Comparison of ENCODE assay signal across 10 cellular contexts in the genomic region with DNA sequence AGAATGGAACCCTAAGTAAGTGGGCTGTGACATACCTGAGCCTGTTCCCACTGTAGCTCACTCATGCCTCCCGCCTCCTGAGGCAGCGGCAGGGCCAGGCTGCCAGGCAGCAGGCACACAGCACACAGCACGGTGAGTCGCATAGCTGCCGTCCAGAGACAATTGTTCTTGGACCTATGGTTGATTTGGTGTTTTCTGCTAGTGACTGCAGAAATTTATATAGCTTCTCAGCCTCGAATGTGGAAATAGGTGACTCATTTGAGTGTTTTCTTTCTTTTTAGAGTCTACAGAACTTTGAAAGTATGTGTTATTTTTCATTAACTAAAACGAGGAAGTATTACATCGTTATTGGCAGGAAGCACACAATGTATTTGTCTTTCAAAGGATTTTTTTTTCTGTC. TPM values are rescaled to one million over a fixed set of nuclear protein-coding genes. Genes with fewer than 3 reads are reported as not detected.
DNase-seq lines count a peak whose midpoint lies in the region; ATAC-seq, FAIRE-seq and TF ChIP-seq lines count a peak whose summit lies in the region.
"Had no signal": no experiment of that assay in that cellular context is flagged by ENCODE, and none has a peak within 500 bp of the region (broad histone marks: within the 10 kb centered on the region; RNA-seq: fewer than 3 reads in every experiment).

A gene with protein sequence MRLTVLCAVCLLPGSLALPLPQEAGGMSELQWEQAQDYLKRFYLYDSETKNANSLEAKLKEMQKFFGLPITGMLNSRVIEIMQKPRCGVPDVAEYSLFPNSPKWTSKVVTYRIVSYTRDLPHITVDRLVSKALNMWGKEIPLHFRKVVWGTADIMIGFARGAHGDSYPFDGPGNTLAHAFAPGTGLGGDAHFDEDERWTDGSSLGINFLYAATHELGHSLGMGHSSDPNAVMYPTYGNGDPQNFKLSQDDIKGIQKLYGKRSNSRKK (minus strand): TSS at position 190 of the 400 bp plus-strand sequence. CDS start 47 bp downstream, at position 143.

- peak within 1 kb of the TSS; percentile 79 for H2AFZ ChIP-seq in mammary epithelial cell (ENCODE audit: low read depth, low read length)

- H3K9ac ChIP-seq in mammary epithelial cell (ENCODE audit: insufficient read depth, low read length), result no peak within 1 kb of the TSS

- intact Hi-C loops in mammary epithelial cell (cut with micrococcal nuclease) (no loop called here), ovary (cut with DNase I) (no loop called here)

- H3K9me3 Mint-ChIP-seq in nephron, result no peaks in the 10 kb centered on the region
- no peaks in the 10 kb centered on the region for H3K9me3 Mint-ChIP-seq in activated naive CD4-positive, alpha-beta T cell treated with anti-CD3 and anti-CD28 coated beads, Interleukin-2, amount 10 ng/mL, durations not matched to agents 7 days and 5 days
- H3K9me3 Mint-ChIP-seq: activated CD4-positive, alpha-beta memory T cell treated with anti-CD3 and anti-CD28 coated beads, Interleukin-2, amount 10 ng/mL, durations not matched to agents 7 days and 5 days had no signal

- CTCF ChIA-PET in mammary epithelial cell (lab: Charles Lee; ENCODE audit: low non-redundant PET), result no interaction called here
- CTCF ChIA-PET in activated naive CD4-positive, alpha-beta T cell treated with anti-CD3 and anti-CD28 coated beads, Interleukin-2, amount 10 ng/mL, durations not matched to agents 7 days and 5 days (lab: Charles Lee), result interaction anchor here (1.0 kb wide), 1 partner anchor 17 kb away, joined by 3 read pairs; no protein-coding TSS in a partner anchor

- WGBS in mammary epithelial cell (ENCODE audit: low coverage, missing lambda C conversion rate), result 10% methylated on average over 8 of the region's 8 CpGs
- 45 to 56% (median 54%) methylated on average over 8 of the region's 8 CpGs for WGBS in ovary, 3 donors

- TF ChIP-seq POLR2A in GM12892 (IDR thresholded peaks at IDR 0.05; ENCODE audit: low read depth, low read length) (no peak), ovary (IDR thresholded peaks at IDR 0.05) (no peak)

- no peaks in the 10 kb centered on the region for H3K36me3 Mint-ChIP-seq in nephron (ENCODE audit: low read depth)
- H3K36me3 Mint-ChIP-seq in activated naive CD4-positive, alpha-beta T cell treated with anti-CD3 and anti-CD28 coated beads, Interleukin-2, amount 10 ng/mL, durations not matched to agents 7 days and 5 days, result no peaks in the 10 kb centered on the region

- H4K20me1 ChIP-seq in mammary epithelial cell (ENCODE audit: insufficient read depth, low read length), result no peaks in the 10 kb centered on the region

- no peaks in the 10 kb centered on the region for H3K9me3 ChIP-seq in mammary epithelial cell (replicated peaks; ENCODE audit: insufficient read depth, low read length)
- no peaks in the 10 kb centered on the region for H3K9me3 ChIP-seq in ovary

- H3K4me1 ChIP-seq in mammary epithelial cell (ENCODE audit: insufficient read depth, low read length) (peaks cover 12% of the 10 kb centered on the region), ovary (ENCODE audit: insufficient read depth) (no peaks in the 10 kb centered on the region)

- no peak for TF ChIP-seq EP300 in ovary (IDR thresholded peaks at IDR 0.05)

- H3K36me3 ChIP-seq in mammary epithelial cell (ENCODE audit: insufficient read depth, low read length) (no peaks in the 10 kb centered on the region), ovary (no peaks in the 10 kb centered on the region)

- H3K27me3 Mint-ChIP-seq in nephron (ENCODE audit: low read depth), result no peaks in the 10 kb centered on the region
- H3K27me3 Mint-ChIP-seq in activated naive CD4-positive, alpha-beta T cell treated with anti-CD3 and anti-CD28 coated beads, Interleukin-2, amount 10 ng/mL, durations not matched to agents 7 days and 5 days, result peaks cover 6% of the 10 kb centered on the region

- H3K27me3 ChIP-seq in mammary epithelial cell (ENCODE audit: insufficient read depth, low read length), result no peaks in the 10 kb centered on the region
- no peaks in the 10 kb centered on the region for H3K27me3 ChIP-seq in ovary

- H3K4me3 ChIP-seq in mammary epithelial cell (replicated peaks in 1 of 3; ENCODE audit: insufficient read depth in 1 of 3, low read depth in 2 of 3, low read length in 3 of 3) (peak within 1 kb of the TSS in 1 of 3 experiments; percentile 4), ovary (no peak within 1 kb of the TSS)

- H3K4me2 ChIP-seq in mammary epithelial cell (ENCODE audit: insufficient read depth, low read depth, low read length), result peak within 1 kb of the TSS; percentile 79

- DNase-seq in GM12892 (ENCODE audit: insufficient read length) (no peak), HS-5 (ENCODE audit: low read depth) (peak; percentile 69), mammary epithelial cell (peak; percentile 68), hypothalamus (lab: John Stamatoyannopoulos, UW) (no peak), ovary (no peak)
- no peak for DNase-seq in activated naive CD4-positive, alpha-beta T cell treated with anti-CD3 and anti-CD28 coated beads, Interleukin-2, amount 10 ng/mL, durations not matched to agents 7 days and 5 days
- DNase-seq: activated CD4-positive, alpha-beta memory T cell treated with anti-CD3 and anti-CD28 coated beads, Interleukin-2, amount 10 ng/mL, durations not matched to agents 7 days and 5 days; NCI-H1105 had no signal

- dilution Hi-C loops in mammary epithelial cell (cut with HindIII; ENCODE audit: low sequenced_read_pairs), result no loop called here

- FAIRE-seq in GM12892 (lab: Jason Lieb, UNC), result peak; percentile 89

- TF ChIP-seq CTCF in mammary epithelial cell (conservative IDR thresholded peaks at IDR 0.05 in 1 of 2, IDR thresholded peaks at IDR 0.05 in 1 of 2; ENCODE audit: extremely low read depth in 1 of 2, insufficient read depth in 1 of 2, low read depth in 1 of 2, low read length in 2 of 2) (no peak), nephron (IDR thresholded peaks at IDR 0.05; ENCODE audit: unreplicated experiment in 3 of 3) (no peak), ovary (IDR thresholded peaks at IDR 0.05) (no peak)

- no peak for ATAC-seq in HG03196 (IDR thresholded peaks at IDR 0.05; ENCODE audit: unreplicated experiment)

- in situ Hi-C loops in mammary epithelial cell (cut with MboI; ENCODE audit: low sequenced_read_pairs in 2 of 2), result no loop called here

- H3K27ac ChIP-seq in mammary epithelial cell (ENCODE audit: insufficient read depth, low read depth, low read length) (peak within 1 kb of the TSS; percentile 32), ovary (no peak within 1 kb of the TSS)

- H3K4me1 Mint-ChIP-seq in nephron, result no peaks in the 10 kb centered on the region
- H3K4me1 Mint-ChIP-seq in activated naive CD4-positive, alpha-beta T cell treated with anti-CD3 and anti-CD28 coated beads, Interleukin-2, amount 10 ng/mL, durations not matched to agents 7 days and 5 days, result peaks cover 7% of the 10 kb centered on the region
- H3K4me1 Mint-ChIP-seq: activated CD4-positive, alpha-beta memory T cell treated with anti-CD3 and anti-CD28 coated beads, Interleukin-2, amount 10 ng/mL, durations not matched to agents 7 days and 5 days had no signal

- BruUV-seq in mammary epithelial cell (replicated peaks; lab: Mats Ljungman, UMichigan), result no TSS peak

- peak within 1 kb of the TSS in 2 of 3 experiments; percentile 71 to 79 for H3K27ac Mint-ChIP-seq in nephron
- no peak within 1 kb of the TSS for H3K27ac Mint-ChIP-seq in activated naive CD4-positive, alpha-beta T cell treated with anti-CD3 and anti-CD28 coated beads, Interleukin-2, amount 10 ng/mL, durations not matched to agents 7 days and 5 days
- H3K27ac Mint-ChIP-seq: activated CD4-positive, alpha-beta memory T cell treated with anti-CD3 and anti-CD28 coated beads, Interleukin-2, amount 10 ng/mL, durations not matched to agents 7 days and 5 days had no signal

- peak within 1 kb of the TSS in 2 of 3 experiments; percentile 57 to 65 for H3K4me3 Mint-ChIP-seq in nephron
- H3K4me3 Mint-ChIP-seq in activated naive CD4-positive, alpha-beta T cell treated with anti-CD3 and anti-CD28 coated beads, Interleukin-2, amount 10 ng/mL, durations not matched to agents 7 days and 5 days, result no peak within 1 kb of the TSS
- H3K4me3 Mint-ChIP-seq: activated CD4-positive, alpha-beta memory T cell treated with anti-CD3 and anti-CD28 coated beads, Interleukin-2, amount 10 ng/mL, durations not matched to agents 7 days and 5 days had no signal

- no peaks in the 10 kb centered on the region for H3K79me2 ChIP-seq in mammary epithelial cell (ENCODE audit: insufficient read depth, low read length)

RNA-seq across cellular contexts. Expression of the gene that starts here (rescaled TPM):
- polyA plus RNA-seq in GM12892 (2012; ENCODE audit: missing spikeins), result 5.7 TPM
- total RNA-seq in mammary epithelial cell, result 10 to 100 TPM in 1 of 2 donors, not detected in 1; 13.8 TPM
- polyA plus RNA-seq in mammary epithelial cell, result 3.6 TPM
- polyA minus RNA-seq in mammary epithelial cell, result not detected
- 10 to 100 TPM in 1 of 7 donors, 1 to 10 TPM in 4, under 1 TPM in 1, not detected in 1; 0.50 to 66.3 (median 4.5) TPM for total RNA-seq in ovary
- polyA plus RNA-seq in ovary, result under 1 TPM; 0.33 to 0.48 TPM
- total RNA-seq: activated CD4-positive, alpha-beta memory T cell treated with anti-CD3 and anti-CD28 coated beads, Interleukin-2, amount 10 ng/mL, durations not matched to agents 7 days and 5 days had no signal

Comparison
In these comparisons a context has a peak if more than half of its experiments do, and no peak if none do; other contexts are left out.
1. DNase-seq: peak in HS-5 (single experiment) and mammary epithelial cell (single experiment); none in GM12892 (single experiment), hypothalamus (0 of 51), activated naive CD4-positive, alpha-beta T cell treated with anti-CD3 and anti-CD28 coated beads, Interleukin-2, amount 10 ng/mL, durations not matched to agents 7 days and 5 days (single experiment) and ovary (0 of 5).